33 cellular contexts compared by ENCODE assay signal in the genomic region with DNA sequence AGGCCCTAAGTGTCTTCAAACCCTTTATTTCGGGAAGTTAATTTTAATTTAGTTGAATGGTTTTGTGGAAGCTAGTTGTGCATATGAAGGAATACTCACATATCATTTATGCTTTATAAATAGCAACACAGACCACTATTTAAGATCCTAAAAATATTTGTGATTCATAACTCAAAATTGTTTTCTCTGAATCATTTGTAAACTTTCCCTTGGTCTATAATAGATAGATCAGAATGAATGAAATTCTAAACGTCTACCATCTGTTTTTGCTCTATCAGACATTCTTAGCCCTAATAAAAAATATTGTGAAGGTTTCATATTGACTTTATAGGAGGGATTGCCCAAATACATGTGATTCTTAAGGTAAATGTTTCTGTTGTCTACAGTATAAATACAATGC. TPM values are rescaled to one million over a fixed set of nuclear protein-coding genes. Genes with fewer than 3 reads are reported as not detected.
DNase-seq lines count a peak whose midpoint lies in the region; ATAC-seq and TF ChIP-seq lines count a peak whose summit lies in the region.
"Had no signal": no experiment of that assay in that cellular context is flagged by ENCODE, and none has a peak within 500 bp of the region (broad histone marks: within the 10 kb centered on the region; RNA-seq: fewer than 3 reads in every experiment).

No MANE protein-coding gene starts in this region.

- H3K4me1 ChIP-seq in skeletal muscle satellite cell (ENCODE audit: control insufficient read depth, insufficient read depth, low read length) (peaks cover 20% of the 10 kb centered on the region), Peyer's patch (no peaks in the 10 kb centered on the region)
- H3K4me1 ChIP-seq: body of pancreas, tibial nerve had no signal

- peak overlapping the region; percentile 11 for H3K4me2 ChIP-seq in skeletal muscle satellite cell (ENCODE audit: low read length)

- ATAC-seq in SK-N-SH treated with all-trans-retinoic acid at 6 μM for 48 hours: peak; percentile 89
- ATAC-seq in GM21360 (IDR thresholded peaks at IDR 0.05; ENCODE audit: unreplicated experiment): no peak
- ATAC-seq: activated CD8-positive, alpha-beta memory T cell treated with anti-CD3 and anti-CD28 coated beads, Interleukin-2, amount 10 ng/mL, durations not matched to agents 7 days and 5 days; body of pancreas; heart right ventricle; left cardiac atrium; stimulated activated effector memory CD8-positive, alpha-beta T cell treated with anti-CD3 and anti-CD28 coated beads, Interleukin-12 subunit alpha, Interleukin-12 subunit beta, amount 100 ng/mL, for 72 hours had no signal

- no peak overlapping the region for H3K4me3 ChIP-seq in fibroblast of mammary gland (ENCODE audit: control insufficient read depth, low read depth, low read length)
- H3K4me3 ChIP-seq in skeletal muscle satellite cell (ENCODE audit: low read length): no peak overlapping the region
- no peak overlapping the region for H3K4me3 ChIP-seq in Peyer's patch
- H3K4me3 ChIP-seq: body of pancreas, heart right ventricle, lung, psoas muscle, sigmoid colon, tibial nerve had no signal

- H3K9ac ChIP-seq in skeletal muscle satellite cell (ENCODE audit: low read depth, low read length): no peak overlapping the region

- no peak for TF ChIP-seq POLR2A in Peyer's patch (IDR thresholded peaks at IDR 0.05)

- TF ChIP-seq CTCF in fibroblast of mammary gland (conservative IDR thresholded peaks at IDR 0.05; ENCODE audit: control insufficient read depth, insufficient read depth, low read depth, low read length): no peak
- no peak for TF ChIP-seq CTCF in Peyer's patch (IDR thresholded peaks at IDR 0.05)

- peaks cover 3% of the 10 kb centered on the region for H3K36me3 ChIP-seq in skeletal muscle satellite cell (ENCODE audit: insufficient read depth, low read length)
- H3K36me3 ChIP-seq in Peyer's patch: no peaks in the 10 kb centered on the region
- H3K36me3 ChIP-seq: sigmoid colon had no signal

- H3K9me3 ChIP-seq in skeletal muscle satellite cell (replicated peaks; ENCODE audit: low read length): no peaks in the 10 kb centered on the region
- H3K9me3 ChIP-seq in Peyer's patch: peaks cover 0 to 6% (median 0%) of the 10 kb centered on the region in 4 donors

- peak; percentile 22 for DNase-seq in GM04503 (ENCODE audit: low read depth)
- DNase-seq in fibroblast of mammary gland (ENCODE audit: low read depth): peak; percentile 34
- DNase-seq in Peyer's patch: no peak
- no peak for DNase-seq in NCI-H128 (lab: John Stamatoyannopoulos, UW; ENCODE audit: unreplicated experiment)
- DNase-seq: activated CD4-positive, alpha-beta T cell treated with anti-CD3 and anti-CD28 coated beads, Interleukin-2, amount 50 U/mL, for 4 hours; activated CD8-positive, alpha-beta memory T cell treated with anti-CD3 and anti-CD28 coated beads, Interleukin-2, amount 10 ng/mL, durations not matched to agents 7 days and 5 days; activated naive CD4-positive, alpha-beta T cell treated with Interleukin-2 at 50 U/mL for 16 hours; body of pancreas; C1 segment of cervical spinal cord; cerebellar nuclear complex; COR-L47; DMS53; foreskin melanocyte; H7; heart right ventricle; KG1; left cardiac atrium; MM.1S; NCI-H2029; NCI-H69; occipital lobe; psoas muscle; Right ventricle myocardium superior; sigmoid colon; stimulated activated CD4-positive, alpha-beta T cell treated with anti-CD3 and anti-CD28 coated beads, Interleukin-15, amount 100 ng/mL, for 24 hours; T-helper 2 cell had no signal

- H3K27me3 ChIP-seq in skeletal muscle satellite cell (ENCODE audit: control insufficient read depth, insufficient read depth, low read length): no peaks in the 10 kb centered on the region
- H3K27me3 ChIP-seq in Peyer's patch: no peaks in the 10 kb centered on the region
- H3K27me3 ChIP-seq: body of pancreas, heart right ventricle, sigmoid colon, tibial nerve had no signal

- no peak overlapping the region for H3K27ac ChIP-seq in Peyer's patch
- H3K27ac ChIP-seq: body of pancreas, heart right ventricle, psoas muscle, sigmoid colon, tibial nerve had no signal

TF ChIP-seq in SK-N-SH treated with all-trans-retinoic acid at 6 μM for 48 hours, 23 proteins besides CTCF, POLR2A, EP300 and RAD21:
- TF ChIP-seq ARNTL (CRISPR knock-in tag; IDR thresholded peaks at IDR 0.05; ENCODE audit: borderline replicate concordance, low read depth) (no peak), OSR1 (CRISPR knock-in tag; IDR thresholded peaks at IDR 0.05) (no peak), ZNF8 (CRISPR knock-in tag; IDR thresholded peaks at IDR 0.05) (no peak), ZNF565 (CRISPR knock-in tag; conservative IDR thresholded peaks at IDR 0.05; ENCODE audit: low read depth) (no peak)
- TF ChIP-seq, protein P1, sequence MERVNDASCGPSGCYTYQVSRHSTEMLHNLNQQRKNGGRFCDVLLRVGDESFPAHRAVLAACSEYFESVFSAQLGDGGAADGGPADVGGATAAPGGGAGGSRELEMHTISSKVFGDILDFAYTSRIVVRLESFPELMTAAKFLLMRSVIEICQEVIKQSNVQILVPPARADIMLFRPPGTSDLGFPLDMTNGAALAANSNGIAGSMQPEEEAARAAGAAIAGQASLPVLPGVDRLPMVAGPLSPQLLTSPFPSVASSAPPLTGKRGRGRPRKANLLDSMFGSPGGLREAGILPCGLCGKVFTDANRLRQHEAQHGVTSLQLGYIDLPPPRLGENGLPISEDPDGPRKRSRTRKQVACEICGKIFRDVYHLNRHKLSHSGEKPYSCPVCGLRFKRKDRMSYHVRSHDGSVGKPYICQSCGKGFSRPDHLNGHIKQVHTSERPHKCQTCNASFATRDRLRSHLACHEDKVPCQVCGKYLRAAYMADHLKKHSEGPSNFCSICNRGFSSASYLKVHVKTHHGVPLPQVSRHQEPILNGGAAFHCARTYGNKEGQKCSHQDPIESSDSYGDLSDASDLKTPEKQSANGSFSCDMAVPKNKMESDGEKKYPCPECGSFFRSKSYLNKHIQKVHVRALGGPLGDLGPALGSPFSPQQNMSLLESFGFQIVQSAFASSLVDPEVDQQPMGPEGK (CRISPR knock-in tag; IDR thresholded peaks at IDR 0.05; ENCODE audit: borderline replicate concordance): no peak

RNA-seq across cellular contexts. Expression of a gene that starts 43.5 kb away (rescaled TPM):
- total RNA-seq in skeletal muscle satellite cell (2012; rRNA removed): 2.0 and 2.4 TPM in 2 replicates
- total RNA-seq in Peyer's patch: 1 to 10 TPM in 2 of 4 donors, under 1 TPM in 1, not detected in 1; 0.85 to 1.7 (median 1.6) TPM
- total RNA-seq: activated CD8-positive, alpha-beta memory T cell treated with anti-CD3 and anti-CD28 coated beads, Interleukin-2, amount 10 ng/mL, durations not matched to agents 7 days and 5 days; natural killer cell treated with Interleukin-12 subunit alpha and Interleukin-12 subunit beta and Interleukin-15 and Interleukin-18, amount 100 ng/mL, for 72 hours had no signal

Comparison
In these comparisons a context has a peak if more than half of its experiments do, and no peak if none do; other contexts are left out.
1. DNase-seq: peak in GM04503 (single experiment) and fibroblast of mammary gland (single experiment); none in Peyer's patch (0 of 3) and NCI-H128 (single experiment).